ENCODE assay signal across 15 cellular contexts in genomic region chr17:65660947-65661346, GRCh38.
DNase-seq lines count a peak whose midpoint lies in the region; ATAC-seq and TF ChIP-seq lines count a peak whose summit lies in the region.
"Had no signal": no experiment of that assay in that cellular context is flagged by ENCODE, and none has a peak within 500 bp of the region (broad histone marks: within the 10 kb centered on the region; RNA-seq: fewer than 3 reads in every experiment).

No MANE protein-coding gene starts in this region.

- H3F3A ChIP-seq in GM23248 (ENCODE audit: insufficient read depth): no peaks in the 10 kb centered on the region

- H3K79me2 ChIP-seq in GM23248 (ENCODE audit: insufficient read depth): no peaks in the 10 kb centered on the region

- no peaks in the 10 kb centered on the region for H3K9me2 ChIP-seq in GM23248 (ENCODE audit: insufficient read depth)

- TF ChIP-seq POLR2A in adrenal gland (IDR thresholded peaks at IDR 0.05): no peak

- peak; percentile 25 for DNase-seq in A673 (ENCODE audit: low spot score)
- peak; percentile 92 for DNase-seq in GM23248
- peak in 5 of 7 donors; percentile 26 to 55 (median 31) for DNase-seq in adrenal gland
- peak; percentile 18 for DNase-seq in fibroblast of the conjunctiva (ENCODE audit: low read depth)
- no peak for DNase-seq in NCI-H146 treated with DMSO at 0.1 percent for 48 hours (lab: John Stamatoyannopoulos, UW; ENCODE audit: unreplicated experiment)
- no peak for DNase-seq in GM19240 (ENCODE audit: insufficient read length, low spot score)
- no peak for DNase-seq in NCI-H69 (lab: John Stamatoyannopoulos, UW)
- DNase-seq: activated CD4-positive, alpha-beta T cell treated with anti-CD3 and anti-CD28 coated beads, Interleukin-2, amount 50 U/mL, for 4 hours; AML-193; DMS79; effector memory CD8-positive, alpha-beta T cell; hippocampal formation; left colon; tibial artery had no signal

- H3K36me3 ChIP-seq in A673 (ENCODE audit: insufficient read depth, low read length, poor library complexity, severe bottlenecking): no peaks in the 10 kb centered on the region
- no peaks in the 10 kb centered on the region for H3K36me3 ChIP-seq in GM23248 (ENCODE audit: low read depth)
- H3K36me3 ChIP-seq in adrenal gland (replicated peaks in 1 of 2): no peaks in the 10 kb centered on the region
- H3K36me3 ChIP-seq: tibial artery had no signal

- BruUV-seq in A673 (replicated peaks; lab: Mats Ljungman, UMichigan): no TSS peak

- no peaks in the 10 kb centered on the region for H3K27me3 ChIP-seq in A673 (replicated peaks; ENCODE audit: insufficient read depth, low read depth, low read length, poor library complexity)
- H3K27me3 ChIP-seq in GM23248 (replicated peaks; ENCODE audit: insufficient read depth): no peaks in the 10 kb centered on the region
- no peaks in the 10 kb centered on the region for H3K27me3 ChIP-seq in adrenal gland
- H3K27me3 ChIP-seq: tibial artery had no signal

- intact Hi-C loops in A673 (cut with micrococcal nuclease; ENCODE audit: unreplicated experiment): no loop called here
- intact Hi-C loops in adrenal gland (cut with DNase I): no loop called here

- no peak for ATAC-seq in GM21515 (IDR thresholded peaks at IDR 0.05; ENCODE audit: unreplicated experiment)
- ATAC-seq: effector memory CD8-positive, alpha-beta T cell; left colon had no signal

- H2AFZ ChIP-seq in GM23248: no peak overlapping the region

- H3K9ac ChIP-seq in GM23248: no peak overlapping the region

- TF ChIP-seq CTCF in A673 (conservative IDR thresholded peaks at IDR 0.05; ENCODE audit: low read depth, low read length): no peak
- TF ChIP-seq CTCF in adrenal gland (IDR thresholded peaks at IDR 0.05): no peak

- H3K4me1 ChIP-seq in A673 (ENCODE audit: insufficient read depth, low read length, poor library complexity, severe bottlenecking): no peaks in the 10 kb centered on the region
- H3K4me1 ChIP-seq in GM23248 (ENCODE audit: insufficient read depth): peaks cover 27% of the 10 kb centered on the region
- H3K4me1 ChIP-seq in adrenal gland (replicated peaks in 1 of 2): no peaks in the 10 kb centered on the region

- POLR2A ChIA-PET in A673 (lab: Charles Lee; ENCODE audit: low non-redundant PET): interaction anchor here (0.5 kb wide), 1 partner anchor 270 kb away, joined by 3 read pairs; no protein-coding TSS in a partner anchor

- H3K4me3 ChIP-seq in A673 (ENCODE audit: low read depth, low read length, poor library complexity, severe bottlenecking): no peak overlapping the region
- H3K4me3 ChIP-seq in GM23248: no peak overlapping the region
- H3K4me3 ChIP-seq in adrenal gland: no peak overlapping the region
- H3K4me3 ChIP-seq: tibial artery had no signal

- in situ Hi-C loops in GM23248 (cut with MboI): no loop called here

- 14 to 31% methylated on average over 2 of the region's 2 CpGs for WGBS in GM23248 (ENCODE audit: low coverage in 1 of 2, low lambda C conversion rate in 2 of 2, missing lambda C conversion rate in 2 of 2), 2 experiments
- 75 to 87% (median 79%) methylated on average over 2 of the region's 2 CpGs for WGBS in adrenal gland, 4 donors

- H4K20me1 ChIP-seq in GM23248 (ENCODE audit: insufficient read depth): no peaks in the 10 kb centered on the region

- H3K27ac ChIP-seq in A673 (ENCODE audit: low read depth, low read length, poor library complexity, severe bottlenecking) (no peak overlapping the region), GM23248 (peak overlapping the region; percentile 26), adrenal gland (no peak overlapping the region)
- H3K27ac ChIP-seq: tibial artery had no signal

- H3K4me2 ChIP-seq in GM23248 (ENCODE audit: unreplicated experiment): peak overlapping the region; percentile 1

- H3K9me3 ChIP-seq in A673 (ENCODE audit: low read depth, low read length, poor library complexity, severe bottlenecking): no peaks in the 10 kb centered on the region
- no peaks in the 10 kb centered on the region for H3K9me3 ChIP-seq in GM23248 (ENCODE audit: low read depth)
- H3K9me3 ChIP-seq in adrenal gland (replicated peaks in 1 of 3): no peaks in the 10 kb centered on the region
- H3K9me3 ChIP-seq: tibial artery had no signal

- CTCF ChIA-PET in A673 (lab: Charles Lee): no interaction called here

Comparison
In these comparisons a context has a peak if more than half of its experiments do, and no peak if none do; other contexts are left out.
1. DNase-seq: peak in A673 (single experiment), GM23248 (single experiment), adrenal gland (5 of 7) and fibroblast of the conjunctiva (single experiment); none in NCI-H146 treated with DMSO at 0.1 percent for 48 hours (single experiment), GM19240 (single experiment) and NCI-H69 (single experiment).